In the genomic region with DNA sequence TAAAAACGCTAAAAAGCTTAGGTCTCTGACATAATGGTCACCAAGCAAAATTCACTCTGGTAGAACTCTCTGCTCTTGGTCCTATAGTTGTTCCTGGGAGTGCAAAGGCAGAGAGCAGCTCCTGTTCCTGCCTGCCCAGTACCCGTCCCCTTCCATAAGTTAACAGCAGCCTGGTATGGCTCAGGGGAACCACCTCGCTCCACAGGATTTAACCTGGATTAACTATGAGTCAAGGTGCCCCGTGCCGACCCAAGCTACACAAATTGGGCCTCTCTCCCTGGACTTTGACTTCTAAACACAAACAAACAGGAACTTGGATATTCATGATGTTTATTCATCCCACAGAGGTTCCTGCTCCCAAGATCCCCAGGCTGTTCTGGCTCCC, we compare ENCODE assay signal across 9 cellular contexts. TPM values are rescaled to one million over a fixed set of nuclear protein-coding genes. Genes with fewer than 3 reads are reported as not detected.
DNase-seq lines count a peak whose midpoint lies in the region; ATAC-seq and TF ChIP-seq lines count a peak whose summit lies in the region.
"Had no signal": no experiment of that assay in that cellular context is flagged by ENCODE, and none has a peak within 500 bp of the region (broad histone marks: within the 10 kb centered on the region; RNA-seq: fewer than 3 reads in every experiment).

No MANE protein-coding gene starts in this region.

- no peak overlapping the region for H3K4me3 ChIP-seq in MG63
- H3K4me3 ChIP-seq in lung, result no peak overlapping the region

- DNase-seq in MG63 (peak; percentile 40), lung (ENCODE audit: low spot score) (no peak), C1 segment of cervical spinal cord (lab: John Stamatoyannopoulos, UW) (no peak), midbrain (lab: John Stamatoyannopoulos, UW) (no peak), AG08395 (ENCODE audit: low spot score) (no peak)

- H3K36me3 ChIP-seq in MG63 (no peaks in the 10 kb centered on the region), lung (ENCODE audit: control insufficient read depth in 2 of 2, insufficient read depth in 2 of 2, low read length in 2 of 2) (peaks cover 3 to 18% of the 10 kb centered on the region in 2 donors)

- H3K9me3 ChIP-seq in MG63 (no peaks in the 10 kb centered on the region), lung (ENCODE audit: control insufficient read depth in 2 of 2, insufficient read depth in 1 of 2, low read length in 1 of 2) (no peaks in the 10 kb centered on the region)

- H3K27ac ChIP-seq in cingulate gyrus (ENCODE audit: low read depth, low read length), result peak overlapping the region; percentile 73
- H3K27ac ChIP-seq in lung (ENCODE audit: low read depth in 1 of 2, low read length in 1 of 2), result peak overlapping the region; percentile 34 to 74
- H3K27ac ChIP-seq in temporal lobe (ENCODE audit: low read depth, low read length), result peak overlapping the region; percentile 28

- no peak for TF ChIP-seq CTCF in lung (IDR thresholded peaks at IDR 0.05; ENCODE audit: control extremely low read depth, extremely low read depth)

- WGBS in lung, 2 donors, result 61 to 81% methylated on average over 5 of the region's 5 CpGs

- ATAC-seq in lung (ENCODE audit: insufficient read depth, low FRiP score) (no peak), HG03135 (IDR thresholded peaks at IDR 0.05; ENCODE audit: unreplicated experiment) (no peak)
- ATAC-seq: activated CD4-positive, CD25-positive, alpha-beta regulatory T cell treated with anti-CD3 and anti-CD28 coated beads, Interleukin-2, amount 50 U/mL, for 24 hours had no signal

- H3K4me1 ChIP-seq in lung (ENCODE audit: control insufficient read depth in 2 of 2, insufficient read depth in 2 of 2, low read length in 2 of 2), result peaks cover 3 to 6% of the 10 kb centered on the region in 2 donors

- H3K27me3 ChIP-seq in MG63, result no peaks in the 10 kb centered on the region
- no peaks in the 10 kb centered on the region for H3K27me3 ChIP-seq in lung (ENCODE audit: control insufficient read depth, insufficient read depth)

RNA-seq across cellular contexts. Expression of gene SCAP, which starts 32.1 kb away (rescaled TPM):
- 27.8 and 51.0 TPM in 2 replicates for total RNA-seq in MG63 (2014; rRNA removed; shearing (Covaris generic); ENCODE audit: low replicate concordance)
- total RNA-seq in lung, result 10 to 100 TPM; 49.3 to 91.8 TPM
- 10 to 100 TPM; 44.1 to 45.4 TPM for polyA plus RNA-seq in lung
- total RNA-seq in temporal lobe, result 45.7 TPM
